Comparison of ENCODE assay signal across 10 cellular contexts in the genomic region with DNA sequence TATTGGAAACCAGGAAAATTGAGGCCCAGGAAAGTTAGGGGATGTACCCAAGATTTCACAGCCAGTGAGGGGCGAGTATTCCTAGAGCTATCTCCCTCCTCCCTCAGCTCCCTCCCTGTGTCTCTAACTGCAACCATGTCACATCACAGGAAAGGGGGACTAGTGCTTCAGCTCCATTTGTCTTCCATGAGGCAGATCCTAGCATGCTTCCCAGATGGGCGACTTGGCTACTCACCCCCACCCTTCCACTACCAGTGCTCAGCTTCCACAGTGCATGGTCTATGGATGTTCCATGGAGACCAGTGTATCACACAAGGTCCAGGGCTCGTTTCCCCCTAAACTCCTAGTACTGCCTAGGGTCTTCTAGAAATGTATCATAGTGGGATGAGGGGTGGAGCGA. TPM values are rescaled to one million over a fixed set of nuclear protein-coding genes. Genes with fewer than 3 reads are reported as not detected.
"Had no signal": no experiment of that assay in that cellular context is flagged by ENCODE, and none has a peak within 500 bp of the region (broad histone marks: within the 10 kb centered on the region; RNA-seq: fewer than 3 reads in every experiment).

No MANE protein-coding gene starts in this region.

- H3K4me3 Mint-ChIP-seq: H9 had no signal

- H3K4me1 Mint-ChIP-seq: H9 had no signal

- FAIRE-seq: HTR-8/SVneo, K562 had no signal

- ATAC-seq: K562 had no signal

- DNase-seq: GM23248, GOT3, H9, HCEC 1CT, IMR-90, KG1 had no signal

- H3K4me3 ChIP-seq: GM23248, K562 had no signal

- H3K27ac ChIP-seq: GM23248 had no signal

RNA-seq across cellular contexts. Expression of gene SPRR4, which starts 4.6 kb away (rescaled TPM):
- total RNA-seq: GM23248, H4, H9, HT-29, IMR-90, K562 had no signal
- polyA plus RNA-seq: GM23248, IMR-90, K562 had no signal

RNA-seq across cellular contexts. Expression of gene SPRR1A, which starts 18.0 kb away (rescaled TPM):
- total RNA-seq: GM23248, H4, H9, HT-29, IMR-90, K562 had no signal
- polyA plus RNA-seq: GM23248, IMR-90, K562 had no signal

RNA-seq across cellular contexts. Expression of gene SPRR5, which starts 18.8 kb away (rescaled TPM):
- total RNA-seq: GM23248, H4, H9, HT-29, IMR-90, K562 had no signal
- polyA plus RNA-seq: GM23248, IMR-90, K562 had no signal

RNA-seq across cellular contexts. Expression of gene SPRR3, which starts 35.7 kb away (rescaled TPM):
- total RNA-seq: GM23248, H4, H9, IMR-90, K562 had no signal
- polyA plus RNA-seq: GM23248, IMR-90, K562 had no signal

RNA-seq across cellular contexts. Expression of gene IVL, which starts 57.5 kb away (rescaled TPM):
- total RNA-seq: H4, H9, IMR-90, K562 had no signal
- polyA plus RNA-seq: IMR-90, K562 had no signal
